ENCODE assay signal across 25 cellular contexts in the genomic region with DNA sequence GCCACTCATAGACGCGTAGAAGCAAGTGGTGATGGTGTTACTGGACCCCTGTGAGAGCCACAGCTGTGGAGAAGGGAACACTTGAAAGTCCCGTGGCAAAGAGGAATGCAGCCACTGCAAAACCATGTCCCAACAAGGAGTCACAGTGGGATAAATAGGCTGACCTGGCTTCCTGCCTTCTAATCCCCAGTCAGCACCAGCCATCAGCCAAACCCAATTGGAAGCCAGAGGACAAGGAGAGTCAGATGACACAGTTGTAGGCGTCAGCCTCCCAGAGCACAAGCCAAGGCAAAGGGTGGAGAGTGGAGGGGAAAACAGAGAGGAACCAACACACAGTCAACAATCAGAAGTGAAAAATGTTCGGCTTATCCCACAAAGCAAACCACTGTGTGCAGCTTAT.
"Had no signal": no experiment of that assay in that cellular context is flagged by ENCODE, and none has a peak within 500 bp of the region (broad histone marks: within the 10 kb centered on the region; RNA-seq: fewer than 3 reads in every experiment).

No MANE protein-coding gene starts in this region.

- H3K36me3 ChIP-seq: gastrocnemius medialis, left ventricle myocardium inferior, right lobe of liver, spleen, thyroid gland, upper lobe of right lung had no signal

- H3K27me3 ChIP-seq: right lobe of liver, thyroid gland, upper lobe of right lung had no signal

- DNase-seq: activated B cell treated with CpG ODN at 0.5 μM for 24 hours; activated CD4-positive, alpha-beta memory T cell treated with anti-CD3 and anti-CD28 coated beads, Interleukin-2, amount 10 ng/mL, durations not matched to agents 7 days and 5 days; activated CD4-positive, alpha-beta T cell treated with anti-CD3 and anti-CD28 coated beads for 4 hours; activated effector memory CD4-positive, alpha-beta T cell treated with anti-CD3 and anti-CD28 coated beads, Interleukin-2, amount 50 U/mL, for 16 hours; activated naive CD4-positive, alpha-beta T cell treated with anti-CD3 and anti-CD28 coated beads, Interleukin-2, amount 10 ng/mL, durations not matched to agents 7 days and 5 days; activated T-cell treated with anti-CD3 and anti-CD28 coated beads, Interleukin-2, amount 50 U/mL, for 72 hours; anterior cingulate cortex; effector CD4-positive, alpha-beta T cell; head of caudate nucleus; hypothalamus; left ventricle myocardium inferior; mammary epithelial cell; naive B cell; occipital lobe; posterior cingulate gyrus; right lobe of liver; spleen; stimulated activated CD4-positive, alpha-beta T cell treated with anti-CD3 and anti-CD28 coated beads, Interleukin-4, amount 100 ng/mL, for 1 hour; stimulated activated naive CD4-positive, alpha-beta T cell; T1000; thyroid gland; upper lobe of right lung had no signal

- ATAC-seq: activated T-cell treated with anti-CD3 and anti-CD28 coated beads, Interleukin-2, amount 50 U/mL, for 72 hours; right lobe of liver; upper lobe of right lung had no signal

- H3K4me1 ChIP-seq: right lobe of liver, upper lobe of right lung had no signal

- H3K4me3 ChIP-seq: gastrocnemius medialis, left ventricle myocardium inferior, right lobe of liver, spleen, thyroid gland, upper lobe of right lung had no signal

- H3K9me3 ChIP-seq: gastrocnemius medialis, left ventricle myocardium inferior, right lobe of liver, spleen, thyroid gland, upper lobe of right lung had no signal

- H3K36me3 Mint-ChIP-seq: activated naive CD4-positive, alpha-beta T cell treated with anti-CD3 and anti-CD28 coated beads, Interleukin-2, amount 10 ng/mL, durations not matched to agents 7 days and 5 days; brain; naive B cell had no signal

- H3K4me3 Mint-ChIP-seq: activated B cell treated with CpG ODN at 0.5 μM for 24 hours; activated CD4-positive, alpha-beta memory T cell treated with anti-CD3 and anti-CD28 coated beads, Interleukin-2, amount 10 ng/mL, durations not matched to agents 7 days and 5 days; activated naive CD4-positive, alpha-beta T cell treated with anti-CD3 and anti-CD28 coated beads, Interleukin-2, amount 10 ng/mL, durations not matched to agents 7 days and 5 days; activated T-cell treated with anti-CD3 and anti-CD28 coated beads, Interleukin-2, amount 50 U/mL, for 72 hours; naive B cell; T-helper 1 cell treated with Interleukin-12 subunit alpha and Interleukin-12 subunit beta and Interleukin-4 antibody, amounts not matched to agents 30 μg/mL and 1 μg/mL, for 36 hours had no signal

- H3K27ac Mint-ChIP-seq: activated B cell treated with CpG ODN at 0.5 μM for 24 hours; activated CD4-positive, alpha-beta memory T cell treated with anti-CD3 and anti-CD28 coated beads, Interleukin-2, amount 10 ng/mL, durations not matched to agents 7 days and 5 days; activated naive CD4-positive, alpha-beta T cell treated with anti-CD3 and anti-CD28 coated beads, Interleukin-2, amount 10 ng/mL, durations not matched to agents 7 days and 5 days; activated T-cell treated with anti-CD3 and anti-CD28 coated beads, Interleukin-2, amount 50 U/mL, for 72 hours; brain; naive B cell; T-helper 1 cell treated with Interleukin-12 subunit alpha and Interleukin-12 subunit beta and Interleukin-4 antibody, amounts not matched to agents 30 μg/mL and 1 μg/mL, for 36 hours had no signal

- H3K9me3 Mint-ChIP-seq: activated B cell treated with CpG ODN at 0.5 μM for 24 hours; activated CD4-positive, alpha-beta memory T cell treated with anti-CD3 and anti-CD28 coated beads, Interleukin-2, amount 10 ng/mL, durations not matched to agents 7 days and 5 days; activated naive CD4-positive, alpha-beta T cell treated with anti-CD3 and anti-CD28 coated beads, Interleukin-2, amount 10 ng/mL, durations not matched to agents 7 days and 5 days; activated T-cell treated with anti-CD3 and anti-CD28 coated beads, Interleukin-2, amount 50 U/mL, for 72 hours; naive B cell; T-helper 1 cell treated with Interleukin-12 subunit alpha and Interleukin-12 subunit beta and Interleukin-4 antibody, amounts not matched to agents 30 μg/mL and 1 μg/mL, for 36 hours had no signal

- H3K27ac ChIP-seq: gastrocnemius medialis, left ventricle myocardium inferior, right lobe of liver, spleen, thyroid gland, upper lobe of right lung had no signal
